In genomic region chr1:37085393-37085792, GRCh38 we compare ENCODE assay signal across 1 cellular context.
TF ChIP-seq lines count a peak whose summit lies in the region.

No MANE protein-coding gene starts in this region.

TF ChIP-seq in GM23338, 12 proteins besides CTCF, POLR2A, EP300 and RAD21 (continued from another document):
- TF ChIP-seq ZNF462 (CRISPR knock-in tag; IDR thresholded peaks at IDR 0.05) (no peak), REST (IDR thresholded peaks at IDR 0.05; ENCODE audit: unreplicated experiment) (no peak), ZNF331 (CRISPR knock-in tag; IDR thresholded peaks at IDR 0.05; ENCODE audit: low read depth) (no peak), CREB1 (CRISPR knock-in tag; IDR thresholded peaks at IDR 0.05; ENCODE audit: low read depth) (no peak), EZH2 (IDR thresholded peaks at IDR 0.05; ENCODE audit: low read depth, unreplicated experiment) (no peak), POLR2AphosphoS5 (IDR thresholded peaks at IDR 0.05; ENCODE audit: low read depth) (no peak), NANOG (IDR thresholded peaks at IDR 0.05; ENCODE audit: borderline replicate concordance) (no peak), EZH2phosphoT487 (IDR thresholded peaks at IDR 0.05; ENCODE audit: unreplicated experiment) (no peak), STAT1 (IDR thresholded peaks at IDR 0.05; ENCODE audit: unreplicated experiment) (no peak), ETS1 (IDR thresholded peaks at IDR 0.05) (no peak)
